ENCODE assay signal across 26 cellular contexts in the genomic region with DNA sequence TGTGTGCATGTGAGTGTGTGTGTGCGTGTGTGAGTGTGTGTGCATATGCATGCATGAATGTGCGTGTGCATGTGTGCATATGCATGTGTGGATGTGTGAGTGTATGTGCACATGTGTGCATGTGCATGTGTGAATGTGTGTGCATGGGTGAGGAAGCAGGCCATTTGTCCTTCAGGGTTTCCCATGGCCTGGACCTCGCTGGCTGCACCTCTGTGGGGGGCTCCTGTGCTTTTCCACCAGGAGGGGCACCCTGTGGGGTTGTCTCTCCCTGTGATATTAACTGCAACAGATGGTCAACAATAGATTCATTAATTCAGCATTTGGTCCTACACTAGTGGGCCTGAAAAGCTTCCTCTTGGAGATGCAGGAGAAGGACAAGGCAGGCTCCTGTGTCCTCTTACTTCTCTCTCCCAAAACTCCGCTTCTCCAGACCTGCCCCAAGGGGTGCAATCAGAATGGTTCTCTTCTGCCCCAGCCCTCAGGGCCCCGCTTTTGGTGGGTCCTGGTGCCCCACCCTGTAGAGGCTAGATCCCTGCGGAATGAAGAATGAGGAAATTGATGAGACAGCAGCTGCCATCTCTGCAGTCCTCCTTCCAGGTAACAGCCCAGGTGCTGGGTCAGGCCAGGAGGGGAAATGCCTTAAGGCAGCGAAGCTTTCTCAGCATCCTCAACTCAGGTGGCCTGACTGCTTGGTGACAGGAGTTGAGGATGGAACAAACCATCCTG.
"Had no signal": no experiment of that assay in that cellular context is flagged by ENCODE, and none has a peak within 500 bp of the region (broad histone marks: within the 10 kb centered on the region; RNA-seq: fewer than 3 reads in every experiment).

No MANE protein-coding gene starts in this region.

- H3K9ac ChIP-seq: SK-N-SH had no signal

- H3K27ac Mint-ChIP-seq: activated CD4-positive, alpha-beta memory T cell treated with anti-CD3 and anti-CD28 coated beads, Interleukin-2, amount 10 ng/mL, durations not matched to agents 7 days and 5 days; activated CD4-positive, alpha-beta T cell treated with anti-CD3 and anti-CD28 coated beads for 36 hours; activated naive CD8-positive, alpha-beta T cell treated with anti-CD3 and anti-CD28 coated beads, Interleukin-2, amount 10 ng/mL, durations not matched to agents 7 days and 5 days had no signal

- H3K27me3 ChIP-seq: SJCRH30 had no signal

- H3K4me3 Mint-ChIP-seq: activated CD4-positive, alpha-beta memory T cell treated with anti-CD3 and anti-CD28 coated beads, Interleukin-2, amount 10 ng/mL, durations not matched to agents 7 days and 5 days; activated CD4-positive, alpha-beta T cell treated with anti-CD3 and anti-CD28 coated beads for 36 hours; activated naive CD8-positive, alpha-beta T cell treated with anti-CD3 and anti-CD28 coated beads, Interleukin-2, amount 10 ng/mL, durations not matched to agents 7 days and 5 days had no signal

- ATAC-seq: activated CD4-positive, alpha-beta T cell treated with anti-CD3 and anti-CD28 coated beads for 36 hours had no signal

- H3K36me3 Mint-ChIP-seq: activated naive CD8-positive, alpha-beta T cell treated with anti-CD3 and anti-CD28 coated beads, Interleukin-2, amount 10 ng/mL, durations not matched to agents 7 days and 5 days had no signal

- H3K9me3 ChIP-seq: adrenal gland, Peyer's patch had no signal

- H3K4me3 ChIP-seq: adrenal gland, Peyer's patch, SJCRH30 had no signal

- H3K4me2 ChIP-seq: SK-N-SH had no signal

- H3K27ac ChIP-seq: adrenal gland, Peyer's patch, RWPE1, SJCRH30, VCaP had no signal

- H3K36me3 ChIP-seq: adrenal gland, Peyer's patch, SJCRH30 had no signal

- H3K4me1 ChIP-seq: SJCRH30 had no signal

- DNase-seq: activated CD4-positive, alpha-beta memory T cell treated with anti-CD3 and anti-CD28 coated beads, Interleukin-2, amount 10 ng/mL, durations not matched to agents 7 days and 5 days; activated CD4-positive, alpha-beta T cell treated with anti-CD3 and anti-CD28 coated beads for 36 hours; activated CD4-positive, alpha-beta T cell treated with anti-CD3 and anti-CD28 coated beads, Interleukin-2, amount 50 U/mL, for 1 hour; activated CD4-positive, CD25-positive, alpha-beta regulatory T cell; activated CD8-positive, alpha-beta memory T cell treated with anti-CD3 and anti-CD28 coated beads, Interleukin-2, amount 50 U/mL, for 4 hours; activated naive CD4-positive, alpha-beta T cell treated with anti-CD3 and anti-CD28 coated beads, Interleukin-2, amount 50 U/mL, for 16 hours; activated naive CD8-positive, alpha-beta T cell treated with anti-CD3 and anti-CD28 coated beads, Interleukin-2, amount 10 ng/mL, durations not matched to agents 7 days and 5 days; activated T-cell treated with anti-CD3 and anti-CD28 coated beads, Interleukin-2, amount 50 U/mL, for 1 hour; anterior cingulate cortex; caudate nucleus; Karpas-422; MM.1S; NCI-H1105 treated with DMSO at 0.1 percent for 48 hours; NCI-H146; NCI-H187 treated with DMSO at 0.1 percent for 48 hours; NCI-H2081 treated with DMSO at 0.1 percent for 48 hours; NCI-H446; NCI-H524; Peyer's patch; Right ventricle myocardium superior; SJCRH30; SK-N-SH; T-helper 1 cell had no signal
